In the genomic region with DNA sequence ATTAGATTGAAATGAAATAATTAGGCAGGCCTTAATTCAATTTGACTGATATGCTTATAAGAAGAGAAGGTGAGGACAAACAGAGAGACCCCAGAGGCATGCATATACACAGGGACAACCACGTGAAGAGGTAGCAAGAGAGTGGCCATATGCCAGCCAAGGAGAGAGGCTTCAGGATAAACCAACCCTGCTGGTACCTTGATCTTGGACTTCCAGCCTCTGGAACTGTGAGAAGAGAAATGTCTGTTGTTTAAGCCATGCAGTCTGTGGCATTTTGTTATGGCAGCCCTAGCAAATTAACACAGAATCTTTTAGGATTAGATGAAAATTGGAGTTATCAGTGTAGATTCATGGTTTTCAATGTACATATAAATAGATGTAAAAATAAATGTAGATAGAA, we compare ENCODE assay signal across 33 cellular contexts.
"Had no signal": no experiment of that assay in that cellular context is flagged by ENCODE, and none has a peak within 500 bp of the region (broad histone marks: within the 10 kb centered on the region; RNA-seq: fewer than 3 reads in every experiment).

No MANE protein-coding gene starts in this region.

- H3K27me3 ChIP-seq: adrenal gland, ascending aorta, body of pancreas, breast epithelium, cardiac muscle cell had no signal

- H3K36me3 ChIP-seq: adrenal gland, ascending aorta, breast epithelium, cardiac muscle cell had no signal

- H3K4me3 ChIP-seq: adrenal gland, ascending aorta, body of pancreas, breast epithelium, cardiac muscle cell had no signal

- H3K27ac ChIP-seq: adrenal gland, ascending aorta, body of pancreas, breast epithelium, cardiac muscle cell had no signal

- H3K9me3 ChIP-seq: adrenal gland, ascending aorta, body of pancreas had no signal

- DNase-seq: activated effector memory CD4-positive, alpha-beta T cell treated with anti-CD3 and anti-CD28 coated beads, Interleukin-2, amount 50 U/mL, for 16 hours; activated effector memory CD4-positive, alpha-beta T cell treated with Interleukin-2 at 50 U/mL for 16 hours; activated gamma-delta T cell; activated gamma-delta T cell treated with Interleukin-2 at 50 U/mL for 16 hours; activated naive CD4-positive, alpha-beta T cell; activated naive CD4-positive, alpha-beta T cell treated with anti-CD3 and anti-CD28 coated beads for 36 hours; activated naive CD4-positive, alpha-beta T cell treated with anti-CD3 and anti-CD28 coated beads, Interleukin-2, amount 10 ng/mL, durations not matched to agents 7 days and 5 days; activated naive CD4-positive, alpha-beta T cell treated with anti-CD3 and anti-CD28 coated beads, Interleukin-2, amount 50 U/mL, for 16 hours; activated naive CD4-positive, alpha-beta T cell treated with Interleukin-2 at 50 U/mL for 16 hours; activated naive CD8-positive, alpha-beta T cell treated with anti-CD3 and anti-CD28 coated beads for 36 hours; activated naive CD8-positive, alpha-beta T cell treated with anti-CD3 and anti-CD28 coated beads, Interleukin-2, amount 10 ng/mL, durations not matched to agents 7 days and 5 days; activated naive CD8-positive, alpha-beta T cell treated with anti-CD3 and anti-CD28 coated beads, Interleukin-2, amount 50 U/mL, for 24 hours; activated T-cell treated with anti-CD3 and anti-CD28 coated beads, Interleukin-2, amount 50 U/mL, for 1 hour; activated T-cell treated with anti-CD3 and anti-CD28 coated beads, Interleukin-2, amount 50 U/mL, for 24 hours; activated T-cell treated with anti-CD3 and anti-CD28 coated beads, Interleukin-2, amount 50 U/mL, for 4 hours; activated T-cell treated with anti-CD3 and anti-CD28 coated beads, Interleukin-2, amount 50 U/mL, for 48 hours; activated T-cell treated with anti-CD3 and anti-CD28 coated beads, Interleukin-2, amount 50 U/mL, for 72 hours; adrenal gland; amniotic stem cell; amygdala; anterior cingulate cortex; aorta; body of pancreas; caudate nucleus; central memory CD4-positive, alpha-beta T cell; cerebellar nuclear complex had no signal

- ATAC-seq: activated naive CD4-positive, alpha-beta T cell treated with anti-CD3 and anti-CD28 coated beads, Interleukin-2, amount 50 U/mL, for 72 hours; activated naive CD8-positive, alpha-beta T cell treated with anti-CD3 and anti-CD28 coated beads, Interleukin-2, amount 50 U/mL, for 24 hours; activated T-cell treated with anti-CD3 and anti-CD28 coated beads, Interleukin-2, amount 50 U/mL, for 4 hours; activated T-cell treated with anti-CD3 and anti-CD28 coated beads, Interleukin-2, amount 50 U/mL, for 72 hours; activated T-helper 17 cell treated with anti-CD3 and anti-CD28 coated beads, Interleukin-2, amount 50 U/mL, for 72 hours; body of pancreas had no signal

- FAIRE-seq: astrocyte, bronchial epithelial cell had no signal

- H3K4me1 ChIP-seq: adrenal gland, ascending aorta, body of pancreas, breast epithelium had no signal
